ENCODE assay signal across 8 cellular contexts in genomic region chr21:44013380-44014088, GRCh38. TPM values are rescaled to one million over a fixed set of nuclear protein-coding genes. Genes with fewer than 3 reads are reported as not detected.
DNase-seq lines count a peak whose midpoint lies in the region; ATAC-seq and TF ChIP-seq lines count a peak whose summit lies in the region.

No MANE protein-coding gene starts in this region.

- H3K27ac ChIP-seq in 22Rv1 (peak overlapping the region; percentile 83), GM23248 (peak overlapping the region; percentile 77), colonic mucosa (peak overlapping the region; percentile 94), tibial artery (peak overlapping the region; percentile 97 to 99)

- ATAC-seq in HG02798 (IDR thresholded peaks at IDR 0.05; ENCODE audit: poor library complexity, unreplicated experiment), result no peak

- H3K36me3 ChIP-seq in GM23248 (ENCODE audit: low read depth), result no peaks in the 10 kb centered on the region
- no peaks in the 10 kb centered on the region for H3K36me3 ChIP-seq in colonic mucosa
- no peaks in the 10 kb centered on the region for H3K36me3 ChIP-seq in tibial artery

- H3K9ac ChIP-seq in GM23248 (peak overlapping the region; percentile 93), colonic mucosa (ENCODE audit: low read depth in 2 of 2, low read length in 2 of 2) (peak overlapping the region in 1 of 2 donors; percentile 78)

- H3F3A ChIP-seq in GM23248 (ENCODE audit: insufficient read depth), result peaks cover 18% of the 10 kb centered on the region

- H2AFZ ChIP-seq in GM23248, result 0 out of 2 replicates have a peak overlapping the region, but pooled peaks have one; percentile 48

- in situ Hi-C loops in GM23248 (cut with MboI), result no loop called here

- no peaks in the 10 kb centered on the region for H3K9me2 ChIP-seq in GM23248 (ENCODE audit: insufficient read depth)

- DNase-seq in GM23248 (peak; percentile 58), SW480 (ENCODE audit: low spot score) (peak; percentile 26), colonic mucosa (peak; percentile 34), tibial artery (no peak), GOT3 (lab: John Stamatoyannopoulos, UW) (no peak)

- H3K9me3 ChIP-seq in GM23248 (ENCODE audit: low read depth) (no peaks in the 10 kb centered on the region), colonic mucosa (no peaks in the 10 kb centered on the region), mononuclear cell (ENCODE audit: low read depth, low read length) (no peaks in the 10 kb centered on the region), tibial artery (no peaks in the 10 kb centered on the region)

- H3K79me2 ChIP-seq in GM23248 (ENCODE audit: insufficient read depth), result peaks cover 69% of the 10 kb centered on the region

- H3K4me3 ChIP-seq in GM23248 (peak overlapping the region; percentile 95), colonic mucosa (peak overlapping the region; percentile 93), mononuclear cell (ENCODE audit: low read length) (peak overlapping the region; percentile 77), tibial artery (peak overlapping the region; percentile 87 to 91)

- TF ChIP-seq CTCF in 22Rv1 (IDR thresholded peaks at IDR 0.05) (no peak), colonic mucosa (IDR thresholded peaks at IDR 0.05) (no peak), tibial artery (IDR thresholded peaks at IDR 0.05) (no peak)

- H3K4me2 ChIP-seq in GM23248 (ENCODE audit: unreplicated experiment), result peak overlapping the region; percentile 95

- H4K20me1 ChIP-seq in GM23248 (ENCODE audit: insufficient read depth), result peaks cover 12% of the 10 kb centered on the region; the same call in 1 of the 2 replicates

- intact Hi-C loops in colonic mucosa (cut with DNase I) (no loop called here), tibial artery (cut with DNase I; ENCODE audit: low total_unique reads) (loop anchor here (5.0 to 10.0 kb wide), 2 partner anchors 149 to 859 kb away; partner anchors contain the start of genes AGPAT3 and PTTG1IP)

- 8 to 16% methylated on average over 8 of the region's 8 CpGs for WGBS in GM23248 (ENCODE audit: low coverage in 1 of 2, low lambda C conversion rate in 2 of 2, missing lambda C conversion rate in 2 of 2), 2 experiments

- H3K4me1 ChIP-seq in GM23248 (ENCODE audit: insufficient read depth), result peaks cover 34% of the 10 kb centered on the region
- H3K4me1 ChIP-seq in colonic mucosa, result peaks cover 14% of the 10 kb centered on the region
- peaks cover 68% of the 10 kb centered on the region for H3K4me1 ChIP-seq in mononuclear cell (ENCODE audit: insufficient read depth, low read length)
- H3K4me1 ChIP-seq in tibial artery, result peaks cover 0 to 35% (median 26%) of the 10 kb centered on the region in 4 donors

- H3K27me3 ChIP-seq in GM23248 (replicated peaks; ENCODE audit: insufficient read depth), result no peaks in the 10 kb centered on the region
- no peaks in the 10 kb centered on the region for H3K27me3 ChIP-seq in colonic mucosa
- H3K27me3 ChIP-seq in mononuclear cell (ENCODE audit: insufficient read depth, low read length), result no peaks in the 10 kb centered on the region
- H3K27me3 ChIP-seq in tibial artery, result no peaks in the 10 kb centered on the region

RNA-seq across cellular contexts. Expression of gene TRAPPC10, which starts 1.4 kb away (rescaled TPM):
- total RNA-seq in GM23248 (2014; rRNA removed; shearing (Covaris generic)), result 21.0 and 23.1 TPM in 2 replicates
- 9.9 and 10.3 TPM in 2 replicates for polyA plus RNA-seq in GM23248 (2016; fragmentation: Nextera tagmentation; extraction: Ambion mirVana)
- 10 to 100 TPM; 46.6 to 50.2 TPM for total RNA-seq in colonic mucosa
- total RNA-seq in mononuclear cell, result 75.4 TPM

Comparison
In these comparisons a context has a peak if more than half of its experiments do, and no peak if none do; other contexts are left out.
1. DNase-seq: peak in GM23248 (single experiment), SW480 (single experiment) and colonic mucosa (single experiment); none in tibial artery (0 of 2) and GOT3 (single experiment).
2. Peak in every context shown above with its lines, with median percentiles within 50 percentile points of each other: H3K27ac ChIP-seq and H3K4me3 ChIP-seq.